ENCODE assay signal across 1 cellular context in genomic region chr2:68870215-68870614, GRCh38.
TF ChIP-seq lines count a peak whose summit lies in the region.

No MANE protein-coding gene starts in this region.

TF ChIP-seq in A549, 52 proteins besides CTCF, POLR2A, EP300 and RAD21 (continued from another document):
- TF ChIP-seq RCOR1 (IDR thresholded peaks at IDR 0.05; ENCODE audit: low read depth, low read length): no peak
- no peak for TF ChIP-seq JUNB (IDR thresholded peaks at IDR 0.05)
- TF ChIP-seq NFE2L2 (conservative IDR thresholded peaks at IDR 0.05; ENCODE audit: low read length): no peak
